Comparison of ENCODE assay signal across 22 cellular contexts in the genomic region with DNA sequence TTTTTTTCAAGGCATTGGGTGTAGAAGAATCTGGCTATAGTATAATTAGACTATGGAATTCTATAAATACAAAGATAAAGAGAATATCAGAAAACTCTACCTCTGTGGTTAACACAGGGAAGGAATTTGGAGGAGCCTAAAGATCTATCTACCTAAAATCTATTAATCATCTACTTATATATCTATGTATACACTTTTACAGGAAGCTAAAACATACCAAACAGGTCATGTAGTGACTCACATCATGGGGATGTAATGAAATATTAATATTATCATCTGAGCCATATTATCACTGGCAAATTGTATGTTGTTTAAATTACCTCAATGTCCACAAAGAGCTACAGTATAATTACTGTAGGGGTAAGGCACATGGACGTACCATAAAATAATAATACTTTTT.
"Had no signal": no experiment of that assay in that cellular context is flagged by ENCODE, and none has a peak within 500 bp of the region (broad histone marks: within the 10 kb centered on the region; RNA-seq: fewer than 3 reads in every experiment).

No MANE protein-coding gene starts in this region.

- FAIRE-seq: K562 had no signal

- DNase-seq: Kasumi-1, MM.1S, NCI-H1048, NCI-H1105, NCI-H1436 treated with DMSO at 0.1 percent for 48 hours, NCI-H1694 treated with DMSO at 0.1 percent for 48 hours, NCI-H1930, NCI-H2081, NCI-H2107, NCI-H2227 treated with DMSO at 0.1 percent for 48 hours, NCI-H524, NCI-H526 treated with DMSO at 0.1 percent for 48 hours, NCI-H748 treated with DMSO at 0.1 percent for 48 hours, Peyer's patch, Right ventricle myocardium superior, SIG-M5, T-helper 1 cell, T-helper 17 cell had no signal

- H3K27me3 ChIP-seq: Peyer's patch, SJSA1 had no signal

- H3K4me3 ChIP-seq: K562, PC-9, Peyer's patch, SJSA1, SK-N-MC had no signal

- H3K36me3 ChIP-seq: Peyer's patch, SJSA1 had no signal
